In the genomic region with DNA sequence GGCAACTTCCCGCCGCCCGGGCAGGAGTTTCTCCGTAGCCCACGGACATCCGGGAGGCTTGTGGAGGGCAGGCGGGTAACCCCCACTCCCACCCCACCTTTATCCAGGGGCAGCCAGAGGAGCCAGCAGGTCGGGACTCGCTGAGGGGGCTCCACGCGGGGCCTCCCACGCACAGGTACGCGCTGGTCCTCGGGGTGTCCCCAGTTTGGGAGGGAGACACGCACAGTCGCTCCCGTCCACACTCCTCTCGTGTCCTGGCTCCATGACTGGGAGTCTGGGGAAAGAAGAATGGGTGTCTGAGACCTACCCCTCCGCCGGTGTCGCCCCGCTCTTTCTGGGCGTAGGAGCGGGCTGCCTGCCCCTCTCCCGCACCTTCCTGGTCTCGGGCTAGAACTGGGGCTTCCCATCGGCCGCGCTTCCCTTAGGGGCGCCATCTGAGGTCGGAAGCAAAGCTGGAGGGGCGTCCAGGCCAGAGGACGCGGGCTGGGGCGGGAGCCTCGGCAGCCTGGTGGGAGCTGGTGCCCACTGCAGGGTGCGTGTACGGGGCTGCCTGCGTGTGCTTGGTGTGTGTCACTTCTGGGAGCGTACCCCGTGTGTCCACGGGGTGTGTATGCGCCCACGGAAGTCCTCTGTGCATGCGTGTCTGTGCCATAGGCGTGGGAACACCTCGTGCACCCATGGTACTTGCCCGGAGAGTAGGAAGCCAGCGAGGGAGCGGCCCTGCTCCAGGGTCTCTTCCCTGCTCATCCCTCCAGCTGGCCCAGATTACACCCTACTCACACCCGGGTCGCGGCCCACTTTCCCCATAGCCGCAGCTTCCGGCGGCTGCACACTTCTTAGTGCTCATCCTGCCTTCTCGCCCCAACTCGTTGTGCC, we compare ENCODE assay signal across 9 cellular contexts.
A peak's percentile ranks its signal among the peaks of the same experiment; 100 is the strongest.
DNase-seq lines count a peak whose midpoint lies in the region; ATAC-seq and TF ChIP-seq lines count a peak whose summit lies in the region.
"Had no signal": no experiment of that assay in that cellular context is flagged by ENCODE, and none has a peak within 500 bp of the region (broad histone marks: within the 10 kb centered on the region; RNA-seq: fewer than 3 reads in every experiment).

No MANE protein-coding gene starts in this region.

- peak overlapping the region; percentile 21 for H3K4me3 ChIP-seq in mesodermal cell (ENCODE audit: extremely low read depth, insufficient read depth, low read length, poor library complexity, severe bottlenecking)
- peak overlapping the region; percentile 65 for H3K4me3 ChIP-seq in thoracic aorta

- H3K36me3 ChIP-seq in mesodermal cell (ENCODE audit: control insufficient read depth, insufficient read depth, low read length) (no peaks in the 10 kb centered on the region), thoracic aorta (no peaks in the 10 kb centered on the region)

- no peak overlapping the region for H3K4me3 Mint-ChIP-seq in activated CD8-positive, alpha-beta memory T cell treated with anti-CD3 and anti-CD28 coated beads, Interleukin-2, amount 10 ng/mL, durations not matched to agents 7 days and 5 days
- peak overlapping the region; percentile 48 for H3K4me3 Mint-ChIP-seq in MCF 10A (ENCODE audit: unreplicated experiment)

- H3K4me1 Mint-ChIP-seq in activated CD8-positive, alpha-beta memory T cell treated with anti-CD3 and anti-CD28 coated beads, Interleukin-2, amount 10 ng/mL, durations not matched to agents 7 days and 5 days, result peaks cover 13% of the 10 kb centered on the region
- H3K4me1 Mint-ChIP-seq in MCF 10A (ENCODE audit: insufficient read depth, unreplicated experiment), result peaks cover 6% of the 10 kb centered on the region

- no peaks in the 10 kb centered on the region for H3K9me3 Mint-ChIP-seq in activated CD8-positive, alpha-beta memory T cell treated with anti-CD3 and anti-CD28 coated beads, Interleukin-2, amount 10 ng/mL, durations not matched to agents 7 days and 5 days (ENCODE audit: low read depth)
- H3K9me3 Mint-ChIP-seq in MCF 10A (ENCODE audit: unreplicated experiment), result no peaks in the 10 kb centered on the region

- H3K9me3 ChIP-seq in mesodermal cell (ENCODE audit: control insufficient read depth, low read length) (no peaks in the 10 kb centered on the region), thoracic aorta (no peaks in the 10 kb centered on the region)

- BruUV-seq in MCF 10A (replicated peaks; lab: Mats Ljungman, UMichigan), result no TSS peak

- POLR2A ChIA-PET in MCF 10A (lab: Yijun Ruan, JAX), result interaction anchor here (0.9 kb wide), 1 partner anchor 22 kb away, joined by 3 read pairs; no protein-coding TSS in a partner anchor

- H3K27ac ChIP-seq in mesodermal cell (ENCODE audit: low read depth, low read length, severe bottlenecking), result no peak overlapping the region
- no peak overlapping the region for H3K27ac ChIP-seq in thoracic aorta

- intact Hi-C loops in MCF 10A (cut with micrococcal nuclease), result no loop called here

- 5% methylated on average over 42 to 45 of the region's 59 CpGs for WGBS in mesodermal cell (ENCODE audit: insufficient coverage in 2 of 2), 2 experiments

- ATAC-seq in activated CD8-positive, alpha-beta memory T cell treated with anti-CD3 and anti-CD28 coated beads, Interleukin-2, amount 10 ng/mL, durations not matched to agents 7 days and 5 days, result peak; percentile 14
- no peak for ATAC-seq in thoracic aorta (ENCODE audit: insufficient number of reproducible peaks, low FRiP score, low read depth)
- ATAC-seq in GM18868 (IDR thresholded peaks at IDR 0.05; ENCODE audit: unreplicated experiment), result no peak
- no peak for ATAC-seq in HG03457 (IDR thresholded peaks at IDR 0.05; ENCODE audit: unreplicated experiment)

- CTCF ChIA-PET in activated CD8-positive, alpha-beta memory T cell treated with anti-CD3 and anti-CD28 coated beads, Interleukin-2, amount 10 ng/mL, durations not matched to agents 7 days and 5 days (lab: Charles Lee), result interaction anchor here (1.6 kb wide), 1 partner anchor 42 kb away, joined by 4 read pairs; no protein-coding TSS in a partner anchor
- CTCF ChIA-PET in MCF 10A (lab: Yijun Ruan, JAX), result interaction anchor here (0.6 to 1.3 kb wide), 4 partner anchors 12 to 777 kb away, joined by 3 read pairs; no protein-coding TSS in a partner anchor

- no peak overlapping the region for H3K27ac Mint-ChIP-seq in activated CD8-positive, alpha-beta memory T cell treated with anti-CD3 and anti-CD28 coated beads, Interleukin-2, amount 10 ng/mL, durations not matched to agents 7 days and 5 days
- no peak overlapping the region for H3K27ac Mint-ChIP-seq in MCF 10A (ENCODE audit: low read depth, unreplicated experiment)

- H3K36me3 Mint-ChIP-seq in activated CD8-positive, alpha-beta memory T cell treated with anti-CD3 and anti-CD28 coated beads, Interleukin-2, amount 10 ng/mL, durations not matched to agents 7 days and 5 days, result no peaks in the 10 kb centered on the region
- H3K36me3 Mint-ChIP-seq in MCF 10A (ENCODE audit: insufficient read depth, unreplicated experiment), result no peaks in the 10 kb centered on the region

- H3K4me1 ChIP-seq in mesodermal cell (ENCODE audit: control insufficient read depth, insufficient read depth, low read length, poor library complexity, severe bottlenecking) (peaks cover 26% of the 10 kb centered on the region), thoracic aorta (ENCODE audit: control insufficient read depth in 1 of 2, low read depth in 2 of 2) (peaks cover 8 to 10% of the 10 kb centered on the region in 2 donors)

- H3K27me3 ChIP-seq in thoracic aorta (replicated peaks; ENCODE audit: insufficient read depth), result no peaks in the 10 kb centered on the region

- TF ChIP-seq CTCF in MCF 10A (IDR thresholded peaks at IDR 0.05; ENCODE audit: unreplicated experiment) (no peak), thoracic aorta (IDR thresholded peaks at IDR 0.05) (no peak)

- H3K27me3 Mint-ChIP-seq in activated CD8-positive, alpha-beta memory T cell treated with anti-CD3 and anti-CD28 coated beads, Interleukin-2, amount 10 ng/mL, durations not matched to agents 7 days and 5 days, result peaks cover 75% of the 10 kb centered on the region
- H3K27me3 Mint-ChIP-seq in MCF 10A (ENCODE audit: insufficient read depth, unreplicated experiment), result peaks cover 36% of the 10 kb centered on the region

- DNase-seq in activated CD8-positive, alpha-beta memory T cell treated with anti-CD3 and anti-CD28 coated beads, Interleukin-2, amount 10 ng/mL, durations not matched to agents 7 days and 5 days, result no peak
- DNase-seq in activated CD8-positive, alpha-beta memory T cell treated with anti-CD3 and anti-CD28 coated beads, Interleukin-2, amount 50 U/mL, for 48 hours, result no peak
- DNase-seq in MCF 10A (ENCODE audit: unreplicated experiment), result no peak
- no peak for DNase-seq in thoracic aorta (ENCODE audit: low spot score)
- no peak for DNase-seq in NCI-H1436 (lab: John Stamatoyannopoulos, UW)
- DNase-seq: central memory CD4-positive, alpha-beta T cell had no signal
